19 cellular contexts compared by ENCODE assay signal in the genomic region with DNA sequence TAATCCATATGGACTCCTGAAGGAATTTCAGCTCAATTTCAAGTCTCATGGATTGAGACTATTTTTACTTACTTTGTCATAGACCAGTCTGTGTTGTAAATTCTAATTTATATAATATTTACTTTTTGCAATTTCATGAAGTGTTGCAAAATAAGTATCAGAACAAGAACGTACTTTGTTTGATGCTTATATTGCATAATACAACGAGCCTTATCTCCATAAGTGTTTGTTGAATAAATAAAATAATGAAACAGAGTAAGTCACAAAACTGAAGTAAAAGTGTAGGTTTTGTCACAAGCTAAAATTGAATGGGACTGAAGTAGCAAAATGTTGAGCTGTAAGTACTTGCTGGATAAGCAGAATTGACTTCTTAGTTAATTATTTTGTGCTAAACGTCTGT. TPM values are rescaled to one million over a fixed set of nuclear protein-coding genes. Genes with fewer than 3 reads are reported as not detected.
A peak's percentile ranks its signal among the peaks of the same experiment; 100 is the strongest.
DNase-seq lines count a peak whose midpoint lies in the region; ATAC-seq, FAIRE-seq and TF ChIP-seq lines count a peak whose summit lies in the region.
"Had no signal": no experiment of that assay in that cellular context is flagged by ENCODE, and none has a peak within 500 bp of the region (broad histone marks: within the 10 kb centered on the region; RNA-seq: fewer than 3 reads in every experiment).

No MANE protein-coding gene starts in this region.

- H3K4me3 ChIP-seq in A549: no peak overlapping the region
- no peak overlapping the region for H3K4me3 ChIP-seq in PC-9
- no peak overlapping the region for H3K4me3 ChIP-seq in hepatocyte
- H3K4me3 ChIP-seq: BLaER1 had no signal

- CTCF ChIA-PET in A549 (lab: Yijun Ruan, JAX) (interaction anchor here (1.5 kb wide), 1 partner anchor 118 kb away, joined by 5 read pairs; no protein-coding TSS in a partner anchor), PC-9 (lab: Charles Lee) (interaction anchor here (0.6 kb wide), 1 partner anchor 107 kb away, joined by 4 read pairs; no protein-coding TSS in a partner anchor)

- peak overlapping the region in 1 of 3 experiments; percentile 33 for H3K27ac Mint-ChIP-seq in nephron
- H3K27ac Mint-ChIP-seq in activated T-cell treated with anti-CD3 and anti-CD28 coated beads, Interleukin-2, amount 50 U/mL, for 24 hours: no peak overlapping the region
- H3K27ac Mint-ChIP-seq: CD14-positive monocyte; CD4-positive, alpha-beta memory T cell; H9; IgD-negative memory B cell had no signal

- peaks cover 17% of the 10 kb centered on the region for H3K4me1 Mint-ChIP-seq in nephron
- peaks cover 18% of the 10 kb centered on the region for H3K4me1 Mint-ChIP-seq in activated T-cell treated with anti-CD3 and anti-CD28 coated beads, Interleukin-2, amount 50 U/mL, for 24 hours (ENCODE audit: low read depth)

- H3K79me2 ChIP-seq in PC-9 (ENCODE audit: low read depth): no peaks in the 10 kb centered on the region
- H3K79me2 ChIP-seq in hepatocyte: peaks cover 15% of the 10 kb centered on the region

- H3K27me3 ChIP-seq in PC-9 (ENCODE audit: insufficient read depth, low read depth) (0 out of 2 replicates have a peak, but pooled peaks cover 15% of the 10 kb centered on the region), hepatocyte (no peaks in the 10 kb centered on the region)

- intact Hi-C loops in PC-9 (cut with micrococcal nuclease; ENCODE audit: unreplicated experiment): no loop called here

- TF ChIP-seq POLR2A in A549 (IDR thresholded peaks at IDR 0.05; ENCODE audit: low read length): no peak

- H2AFZ ChIP-seq in PC-9 (no peak overlapping the region), hepatocyte (no peak overlapping the region)

- peak overlapping the region in 2 of 3 experiments; percentile 50 to 54 for H3K4me3 Mint-ChIP-seq in nephron
- no peak overlapping the region for H3K4me3 Mint-ChIP-seq in activated T-cell treated with anti-CD3 and anti-CD28 coated beads, Interleukin-2, amount 50 U/mL, for 24 hours
- H3K4me3 Mint-ChIP-seq: H9, IgD-negative memory B cell had no signal

- FAIRE-seq in A549 (lab: Jason Lieb, UNC): no peak
- FAIRE-seq: H1 had no signal

- TF ChIP-seq CTCF in A549 (IDR thresholded peaks at IDR 0.05) (no peak), PC-9 (conservative IDR thresholded peaks at IDR 0.05) (no peak), hepatocyte (IDR thresholded peaks at IDR 0.05; ENCODE audit: poor library complexity) (no peak), nephron (IDR thresholded peaks at IDR 0.05; ENCODE audit: unreplicated experiment in 3 of 3) (no peak)

- 0 out of 2 replicates have a peak, but pooled peaks cover 11% of the 10 kb centered on the region for H3F3A ChIP-seq in PC-9 (ENCODE audit: insufficient read depth, low read depth)

- ATAC-seq in A549 (no peak), HG03342 (IDR thresholded peaks at IDR 0.05; ENCODE audit: unreplicated experiment) (no peak)

- TF ChIP-seq EP300 in A549 (IDR thresholded peaks at IDR 0.05): no peak

- H3K9me3 Mint-ChIP-seq in nephron: no peaks in the 10 kb centered on the region
- no peaks in the 10 kb centered on the region for H3K9me3 Mint-ChIP-seq in activated T-cell treated with anti-CD3 and anti-CD28 coated beads, Interleukin-2, amount 50 U/mL, for 24 hours
- H3K9me3 Mint-ChIP-seq: H9 had no signal

- H3K4me1 ChIP-seq in A549 (peaks cover 14% of the 10 kb centered on the region), PC-9 (replicated peaks; ENCODE audit: insufficient read depth) (peaks cover 10% of the 10 kb centered on the region; the same call in 1 of the 2 replicates), hepatocyte (ENCODE audit: insufficient read depth) (peaks cover 14% of the 10 kb centered on the region)

- 30% methylated on average over 3 of the region's 3 CpGs for WGBS in A549 (ENCODE audit: missing lambda C conversion rate)
- WGBS in hepatocyte (ENCODE audit: low lambda C conversion rate, missing lambda C conversion rate): 44% methylated on average over 3 of the region's 3 CpGs

- POLR2A ChIA-PET in A549 (lab: Yijun Ruan, JAX) (no interaction called here), PC-9 (lab: Charles Lee; ENCODE audit: unreplicated experiment) (no interaction called here)

- TF ChIP-seq RAD21 in A549 (conservative IDR thresholded peaks at IDR 0.05 in 1 of 2, IDR thresholded peaks at IDR 0.05 in 1 of 2): no peak

- H3K36me3 ChIP-seq in PC-9 (ENCODE audit: low read depth): no peaks in the 10 kb centered on the region
- no peaks in the 10 kb centered on the region for H3K36me3 ChIP-seq in hepatocyte (replicated peaks; ENCODE audit: insufficient read depth, low read depth)
- H3K36me3 ChIP-seq: BLaER1 had no signal

- DNase-seq in A549 (ENCODE audit: low read depth in 1 of 2, low spot score in 1 of 2): no peak
- DNase-seq in PC-9: no peak
- no peak for DNase-seq in hepatocyte (ENCODE audit: low spot score)
- no peak for DNase-seq in stimulated activated naive CD4-positive, alpha-beta T cell treated with Interleukin-2 at 50 U/mL for 16 hours (lab: John Stamatoyannopoulos, UW)
- no peak for DNase-seq in activated T-cell treated with anti-CD3 and anti-CD28 coated beads, Interleukin-2, amount 50 U/mL, for 24 hours
- DNase-seq: Calu3; CD4-positive, alpha-beta memory T cell; DMS79 treated with DMSO at 0.1 percent for 48 hours; GF-D8; H9; KG1 had no signal

- no TSS peak for BruUV-seq in PC-9 (replicated peaks; lab: Mats Ljungman, UMichigan)

- no peaks in the 10 kb centered on the region for H3K36me3 Mint-ChIP-seq in nephron (ENCODE audit: low read depth)
- peaks cover 2% of the 10 kb centered on the region for H3K36me3 Mint-ChIP-seq in activated T-cell treated with anti-CD3 and anti-CD28 coated beads, Interleukin-2, amount 50 U/mL, for 24 hours (ENCODE audit: low read depth)
- H3K36me3 Mint-ChIP-seq: IgD-negative memory B cell had no signal

- H4K20me1 ChIP-seq in PC-9 (ENCODE audit: insufficient read depth): no peaks in the 10 kb centered on the region
- H4K20me1 ChIP-seq in hepatocyte (ENCODE audit: insufficient read depth, poor library complexity, severe bottlenecking): no peaks in the 10 kb centered on the region
- H4K20me1 ChIP-seq: BLaER1 had no signal

- H3K4me2 ChIP-seq in A549 (peak overlapping the region; percentile 24; the same call in 1 of the 3 replicates), PC-9 (peak overlapping the region; percentile 4; the same call in 1 of the 2 replicates), hepatocyte (peak overlapping the region; percentile 7)
- H3K4me2 ChIP-seq: BLaER1 had no signal

- H3K9me2 ChIP-seq in PC-9 (ENCODE audit: insufficient read depth) (no peaks in the 10 kb centered on the region), hepatocyte (replicated peaks; ENCODE audit: insufficient read depth) (no peaks in the 10 kb centered on the region)

- no peaks in the 10 kb centered on the region for H3K9me3 ChIP-seq in A549
- H3K9me3 ChIP-seq in PC-9 (ENCODE audit: insufficient read depth, low read depth): no peaks in the 10 kb centered on the region
- no peaks in the 10 kb centered on the region for H3K9me3 ChIP-seq in hepatocyte (ENCODE audit: low read depth)
- H3K9me3 ChIP-seq: BLaER1 had no signal

- H3K27ac ChIP-seq in A549 (no peak overlapping the region), PC-9 (no peak overlapping the region), hepatocyte (no peak overlapping the region)
- H3K27ac ChIP-seq: 22Rv1, BLaER1 had no signal

- no peaks in the 10 kb centered on the region for H3K27me3 Mint-ChIP-seq in nephron (ENCODE audit: low read depth)
- H3K27me3 Mint-ChIP-seq in activated T-cell treated with anti-CD3 and anti-CD28 coated beads, Interleukin-2, amount 50 U/mL, for 24 hours: peaks cover 61% of the 10 kb centered on the region

TF ChIP-seq in A549, 52 proteins besides CTCF, POLR2A, EP300 and RAD21:
- TF ChIP-seq ZFP36 (IDR thresholded peaks at IDR 0.05; ENCODE audit: borderline replicate concordance, partially characterized antibody) (no peak), HOXB5 (CRISPR knock-in tag; IDR thresholded peaks at IDR 0.05) (no peak), MAFK (IDR thresholded peaks at IDR 0.05; ENCODE audit: partially characterized antibody) (peak; percentile 35), CEBPB (IDR thresholded peaks at IDR 0.05) (peak; percentile 38 to 54; a peak in 2 of 4 replicates)
- TF ChIP-seq, protein P1, sequence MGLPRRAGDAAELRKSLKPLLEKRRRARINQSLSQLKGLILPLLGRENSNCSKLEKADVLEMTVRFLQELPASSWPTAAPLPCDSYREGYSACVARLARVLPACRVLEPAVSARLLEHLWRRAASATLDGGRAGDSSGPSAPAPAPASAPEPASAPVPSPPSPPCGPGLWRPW (IDR thresholded peaks at IDR 0.05): 0 out of 2 replicates have a peak, but pooled peaks have one; percentile 17

RNA-seq across cellular contexts. Expression of a gene that starts 3.0 kb away (rescaled TPM):
- polyA plus RNA-seq in A549 (2011; rRNA removed): 6.2 and 7.9 TPM in 2 replicates
- polyA plus RNA-seq in A549 (2012; cell fraction: cytosol; rRNA removed): 0.90 and 1.0 TPM in 2 replicates
- polyA plus RNA-seq in A549 (2012; cell fraction: nucleus; rRNA removed): 0.97 and 1.3 TPM in 2 replicates
- 3.8 to 6.2 TPM (median 5.5 TPM) in 3 replicates for polyA plus RNA-seq in A549 (2017; fragmentation: RNase III; extraction: RNeasy Plus Mini Kit Qiagen cat#74134 plus additional on column Dnase treatment)
- 8.2 and 8.8 TPM in 2 replicates for polyA minus RNA-seq in A549 (2011; rRNA and poly(A)+ RNA removed)
- 22.0 and 28.6 TPM in 2 replicates for total RNA-seq in PC-9 (2021)
- total RNA-seq in hepatocyte: 61.3 and 83.8 TPM in 2 replicates
- polyA plus RNA-seq in hepatocyte: 50.2 and 69.2 TPM in 2 replicates
- total RNA-seq: HT-29 had no signal
- polyA plus RNA-seq: CD14-positive monocyte; CD4-positive, alpha-beta memory T cell; IgD-negative memory B cell had no signal
